In the genomic region with DNA sequence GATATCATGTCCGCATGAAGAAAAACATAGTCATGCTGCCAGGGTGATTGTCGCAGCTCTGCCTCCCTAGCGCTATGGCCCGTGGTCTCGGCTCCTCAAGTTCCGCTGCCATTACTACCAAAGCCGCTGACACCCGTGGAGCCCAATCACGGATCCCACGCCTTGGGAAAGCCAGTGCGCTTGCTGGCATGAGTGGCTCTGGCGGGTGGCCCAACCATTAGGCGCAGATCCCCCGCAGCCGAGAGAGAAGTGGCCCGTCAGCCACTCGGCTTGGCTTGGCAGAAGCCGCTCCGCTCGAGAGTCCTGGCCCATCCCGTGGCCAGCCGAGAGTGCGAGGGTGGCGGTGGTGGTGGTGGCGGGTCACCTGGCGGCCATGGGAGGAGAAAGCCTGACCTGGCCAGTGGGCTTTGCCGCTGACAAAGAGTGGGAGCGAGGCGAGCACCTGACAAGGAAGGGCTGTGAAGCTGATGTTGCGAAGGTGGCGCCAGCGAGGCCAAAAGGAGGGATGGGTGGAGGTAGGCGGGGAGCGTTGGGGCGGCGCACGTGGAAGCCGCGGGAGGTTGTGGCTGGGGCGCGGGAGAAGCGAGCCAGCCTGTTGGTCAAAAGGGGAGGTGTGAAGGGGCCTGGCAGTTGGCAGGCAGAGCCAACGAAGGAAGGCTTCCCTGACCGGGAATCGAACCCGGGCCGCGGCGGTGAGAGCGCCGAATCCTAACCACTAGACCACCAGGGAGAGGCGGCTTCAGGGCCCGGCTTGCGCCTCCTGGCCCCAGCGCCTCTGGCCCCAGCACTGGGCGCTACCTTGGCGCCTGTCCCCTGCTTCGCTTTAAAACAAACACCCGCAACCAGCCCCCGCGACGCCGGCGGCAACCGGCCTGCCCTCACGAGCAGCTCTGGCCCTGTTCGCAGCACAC, we compare ENCODE assay signal across 9 cellular contexts. TPM values are rescaled to one million over a fixed set of nuclear protein-coding genes. Genes with fewer than 3 reads are reported as not detected.
A peak's percentile ranks its signal among the peaks of the same experiment; 100 is the strongest.
DNase-seq lines count a peak whose midpoint lies in the region; ATAC-seq and TF ChIP-seq lines count a peak whose summit lies in the region.
"Not testable (repeated sequence)": the region's sequence is repeated elsewhere in the genome, so short reads cannot be mapped to it uniquely, and the experiment has no call there.
"Had no signal": no experiment of that assay in that cellular context is flagged by ENCODE, and none has a peak within 500 bp of the region (broad histone marks: within the 10 kb centered on the region; RNA-seq: fewer than 3 reads in every experiment).

No MANE protein-coding gene starts in this region.

- not testable (repeated sequence) for H3K27ac Mint-ChIP-seq in WTC11; activated naive CD8-positive, alpha-beta T cell treated with anti-CD3 and anti-CD28 coated beads, Interleukin-2, amount 10 ng/mL, durations not matched to agents 7 days and 5 days

- intact Hi-C loops in left colon (cut with DNase I, micrococcal nuclease); spleen (cut with DNase I; ENCODE audit: low total_unique reads): not testable (repeated sequence)

- CTCF ChIA-PET in WTC11 (lab: Charles Lee): not testable (repeated sequence)

- not testable (repeated sequence) for H3K4me1 Mint-ChIP-seq in WTC11; activated naive CD8-positive, alpha-beta T cell treated with anti-CD3 and anti-CD28 coated beads, Interleukin-2, amount 10 ng/mL, durations not matched to agents 7 days and 5 days

- not testable (repeated sequence) for H3K4me3 ChIP-seq in spleen

- peak; percentile 55 for DNase-seq in WTC11 (ENCODE audit: low spot score)
- peak; percentile 72 for DNase-seq in activated naive CD8-positive, alpha-beta T cell treated with anti-CD3 and anti-CD28 coated beads, Interleukin-2, amount 10 ng/mL, durations not matched to agents 7 days and 5 days
- peak in 1 of 2 donors; percentile 24 for DNase-seq in left colon
- peak; percentile 91 for DNase-seq in spleen

- TF ChIP-seq CTCF in WTC11 (IDR thresholded peaks at IDR 0.05); spleen (IDR thresholded peaks at IDR 0.05 in 8 of 11, conservative IDR thresholded peaks at IDR 0.05 in 3 of 11): not testable (repeated sequence)

- 48 to 75% (median 60%) methylated on average over 10 to 17 of the region's 67 CpGs for WGBS in spleen, 5 donors

- H3K4me3 Mint-ChIP-seq in WTC11; activated naive CD8-positive, alpha-beta T cell treated with anti-CD3 and anti-CD28 coated beads, Interleukin-2, amount 10 ng/mL, durations not matched to agents 7 days and 5 days: not testable (repeated sequence)

- H3K27me3 Mint-ChIP-seq in WTC11 (ENCODE audit: low read depth); activated naive CD8-positive, alpha-beta T cell treated with anti-CD3 and anti-CD28 coated beads, Interleukin-2, amount 10 ng/mL, durations not matched to agents 7 days and 5 days: not testable (repeated sequence)

- not testable (repeated sequence) for H3K36me3 Mint-ChIP-seq in WTC11; activated naive CD8-positive, alpha-beta T cell treated with anti-CD3 and anti-CD28 coated beads, Interleukin-2, amount 10 ng/mL, durations not matched to agents 7 days and 5 days

- H3K9me3 Mint-ChIP-seq in WTC11; activated naive CD8-positive, alpha-beta T cell treated with anti-CD3 and anti-CD28 coated beads, Interleukin-2, amount 10 ng/mL, durations not matched to agents 7 days and 5 days: not testable (repeated sequence)

- not testable (repeated sequence) for H3K9me3 ChIP-seq in spleen

- not testable (repeated sequence) for H3K36me3 ChIP-seq in spleen

- not testable (repeated sequence) for H3K4me1 ChIP-seq in spleen

- ATAC-seq in GM18499 (IDR thresholded peaks at IDR 0.05; ENCODE audit: insufficient read depth, unreplicated experiment): peak; percentile 45
- peak; percentile 58 for ATAC-seq in GM19455 (IDR thresholded peaks at IDR 0.05; ENCODE audit: unreplicated experiment)
- peak; percentile 68 for ATAC-seq in HG02642 (IDR thresholded peaks at IDR 0.05; ENCODE audit: poor library complexity, unreplicated experiment)
- ATAC-seq in HG03196 (IDR thresholded peaks at IDR 0.05; ENCODE audit: unreplicated experiment): peak; percentile 69
- peak; percentile 75 for ATAC-seq in WTC11
- ATAC-seq in activated naive CD8-positive, alpha-beta T cell treated with anti-CD3 and anti-CD28 coated beads, Interleukin-2, amount 10 ng/mL, durations not matched to agents 7 days and 5 days (ENCODE audit: low read depth): peak; percentile 52
- peak; percentile 74 for ATAC-seq in left colon

- POLR2A ChIA-PET in WTC11 (lab: Charles Lee); activated naive CD8-positive, alpha-beta T cell treated with anti-CD3 and anti-CD28 coated beads, Interleukin-2, amount 10 ng/mL, durations not matched to agents 7 days and 5 days (lab: Charles Lee): not testable (repeated sequence)

- not testable (repeated sequence) for TF ChIP-seq POLR2A in spleen (IDR thresholded peaks at IDR 0.05)

- H3K27me3 ChIP-seq in spleen (replicated peaks in 1 of 7): peaks cover 0 to 21% (median 7%) of the 10 kb centered on the region in 7 donors

- not testable (repeated sequence) for H3K27ac ChIP-seq in spleen

RNA-seq across cellular contexts. Expression of gene FCGR2A, which starts 51.1 kb away (rescaled TPM):
- total RNA-seq in WTC11 (2021) (0.74 to 1.1 TPM (median 0.80 TPM) in 3 replicates), left colon (10 to 100 TPM in 1 of 2 donors, 1 to 10 TPM in 1; 5.5 to 17.4 TPM), spleen (100 to 1,000 TPM; 105 to 328 (median 160) TPM)
- 1 to 10 TPM; 1.3 to 2.4 TPM for total RNA-seq in activated naive CD8-positive, alpha-beta T cell treated with anti-CD3 and anti-CD28 coated beads, Interleukin-2, amount 10 ng/mL, durations not matched to agents 7 days and 5 days
- 10 to 100 TPM; 13.9 to 24.2 (median 24.1) TPM for polyA plus RNA-seq in spleen
- total RNA-seq: glomerular endothelial cell had no signal

Comparison
In these comparisons a context has a peak if more than half of its experiments do, and no peak if none do; other contexts are left out.
1. RNA of gene FCGR2A, which starts 51.1 kb away (total RNA-seq): 105 to 328 TPM in spleen; 5.5 to 17.4 TPM in left colon, 1.3 to 2.4 TPM in activated naive CD8-positive, alpha-beta T cell treated with anti-CD3 and anti-CD28 coated beads, Interleukin-2, amount 10 ng/mL, durations not matched to agents 7 days and 5 days and 0.74 to 1.1 TPM in WTC11; every median in the first group is over 4 times any median in the second.
2. Peak in every context shown above with its lines, with median percentiles within 50 percentile points of each other: ATAC-seq.